ENCODE assay signal across 8 cellular contexts in the genomic region with DNA sequence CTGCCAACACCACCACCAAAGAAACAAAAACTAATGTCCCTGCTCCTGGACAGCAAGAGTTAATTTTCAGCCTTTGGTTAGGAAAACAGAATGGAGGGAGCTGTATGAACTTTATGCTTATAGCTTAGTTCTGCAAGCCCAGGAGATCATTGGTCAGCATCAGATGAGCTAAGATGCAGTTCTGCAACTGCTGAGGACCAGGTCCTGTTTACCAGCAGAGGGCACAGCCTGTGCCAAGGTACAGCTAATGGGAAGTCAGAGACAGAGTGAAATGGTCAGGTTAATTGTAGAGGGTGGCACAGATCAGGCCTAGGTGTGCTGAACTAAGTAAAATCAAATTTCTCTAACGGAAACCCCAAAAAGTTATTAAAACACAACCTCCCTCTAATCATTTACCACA.
DNase-seq lines count a peak whose midpoint lies in the region; ATAC-seq and TF ChIP-seq lines count a peak whose summit lies in the region.

No MANE protein-coding gene starts in this region.

- peak; percentile 38 for TF ChIP-seq CTCF in parathyroid adenoma (IDR thresholded peaks at IDR 0.05)

- H3K9me3 ChIP-seq in parathyroid adenoma (ENCODE audit: control insufficient read depth, low read length) = no peaks in the 10 kb centered on the region

- no peak overlapping the region for H2AFZ ChIP-seq in parathyroid adenoma

- DNase-seq in cerebellum (ENCODE audit: low spot score) (peak; percentile 56), NCI-H345 (lab: John Stamatoyannopoulos, UW) (no peak), A172 (ENCODE audit: low spot score) (no peak), GM19238 (ENCODE audit: insufficient read length, low spot score) (no peak)

- H3K36me3 ChIP-seq in parathyroid adenoma (ENCODE audit: control insufficient read depth, insufficient read depth, low read length) = no peaks in the 10 kb centered on the region

- H3K27me3 ChIP-seq in parathyroid adenoma (ENCODE audit: control insufficient read depth, insufficient read depth, low read length) = no peaks in the 10 kb centered on the region

- H3K27ac ChIP-seq in parathyroid adenoma = no peak overlapping the region

- H3K79me2 ChIP-seq in parathyroid adenoma = no peaks in the 10 kb centered on the region

- no peak overlapping the region for H3K9ac ChIP-seq in parathyroid adenoma

- ATAC-seq in GM18867 (IDR thresholded peaks at IDR 0.05; ENCODE audit: unreplicated experiment) (peak; percentile 56), HG03457 (IDR thresholded peaks at IDR 0.05; ENCODE audit: unreplicated experiment) (peak; percentile 41), GM21423 (IDR thresholded peaks at IDR 0.05; ENCODE audit: unreplicated experiment) (no peak)

- no peak overlapping the region for H3K4me2 ChIP-seq in parathyroid adenoma (ENCODE audit: low read length)

- H3K4me1 ChIP-seq in parathyroid adenoma = no peaks in the 10 kb centered on the region

- H3K4me3 ChIP-seq in parathyroid adenoma (ENCODE audit: low read depth, low read length) = no peak overlapping the region
